In genomic region chr16:88285514-88285822, GRCh38 we compare ENCODE assay signal across 22 cellular contexts.
DNase-seq lines count a peak whose midpoint lies in the region; ATAC-seq and TF ChIP-seq lines count a peak whose summit lies in the region.
"Had no signal": no experiment of that assay in that cellular context is flagged by ENCODE, and none has a peak within 500 bp of the region (broad histone marks: within the 10 kb centered on the region; RNA-seq: fewer than 3 reads in every experiment).

No MANE protein-coding gene starts in this region.

- intact Hi-C loops in natural killer cell (cut with micrococcal nuclease) (no loop called here), lower lobe of right lung (cut with DNase I) (no loop called here), aorta (cut with DNase I) (no loop called here)

- H3K27ac ChIP-seq in lower lobe of right lung: no peak overlapping the region
- H3K27ac ChIP-seq in aorta (ENCODE audit: low read depth in 1 of 2, low read length in 2 of 2): no peak overlapping the region
- H3K27ac ChIP-seq: 22Rv1, BLaER1, C4-2B had no signal

- H3K36me3 ChIP-seq in lower lobe of right lung: no peaks in the 10 kb centered on the region
- no peaks in the 10 kb centered on the region for H3K36me3 ChIP-seq in aorta (ENCODE audit: control insufficient read depth in 1 of 2, insufficient read depth in 2 of 2, low read length in 1 of 2)
- H3K36me3 ChIP-seq: BLaER1 had no signal

- peaks cover 7% of the 10 kb centered on the region for H3K36me3 Mint-ChIP-seq in natural killer cell treated with Interleukin-12 subunit alpha and Interleukin-12 subunit beta and Interleukin-15 and Interleukin-18, amount 100 ng/mL, for 72 hours
- H3K36me3 Mint-ChIP-seq in natural killer cell: no peaks in the 10 kb centered on the region
- no peaks in the 10 kb centered on the region for H3K36me3 Mint-ChIP-seq in progenitor cell of endocrine pancreas (ENCODE audit: insufficient read depth)
- H3K36me3 Mint-ChIP-seq: CD8-positive, alpha-beta T cell had no signal

- no peaks in the 10 kb centered on the region for H3K27me3 Mint-ChIP-seq in natural killer cell treated with Interleukin-12 subunit alpha and Interleukin-12 subunit beta and Interleukin-15 and Interleukin-18, amount 100 ng/mL, for 72 hours
- H3K27me3 Mint-ChIP-seq in natural killer cell (ENCODE audit: low read depth in 2 of 2) (no peaks in the 10 kb centered on the region), progenitor cell of endocrine pancreas (peaks cover 3% of the 10 kb centered on the region)
- H3K27me3 Mint-ChIP-seq: B cell; CD4-positive, CD25-positive, alpha-beta regulatory T cell had no signal

- H3K4me3 ChIP-seq in lower lobe of right lung (no peak overlapping the region), aorta (ENCODE audit: low read length in 2 of 2) (no peak overlapping the region)
- H3K4me3 ChIP-seq: BLaER1, GM12878, GM23338 had no signal

- H3K9me3 Mint-ChIP-seq in natural killer cell treated with Interleukin-12 subunit alpha and Interleukin-12 subunit beta and Interleukin-15 and Interleukin-18, amount 100 ng/mL, for 72 hours: peaks cover 4% of the 10 kb centered on the region
- peaks cover 0 to 4% of the 10 kb centered on the region in 2 donors for H3K9me3 Mint-ChIP-seq in natural killer cell
- H3K9me3 Mint-ChIP-seq in progenitor cell of endocrine pancreas (ENCODE audit: low read depth): peaks cover 11% of the 10 kb centered on the region

- DNase-seq in natural killer cell treated with Interleukin-12 subunit alpha and Interleukin-12 subunit beta and Interleukin-15 and Interleukin-18, amount 100 ng/mL, for 72 hours (ENCODE audit: low spot score): peak; percentile 46
- DNase-seq in natural killer cell: no peak
- DNase-seq in lower lobe of right lung: peak; percentile 28
- no peak for DNase-seq in omental fat pad (ENCODE audit: low spot score)
- peak in 1 of 2 donors; percentile 26 for DNase-seq in aorta
- no peak for DNase-seq in progenitor cell of endocrine pancreas (ENCODE audit: low spot score, unreplicated experiment)
- DNase-seq: Caco-2; CD4-positive, CD25-positive, alpha-beta regulatory T cell; CD8-positive, alpha-beta T cell; DMS79; EL; GDM1; H9 had no signal

- no peaks in the 10 kb centered on the region for H3K4me1 ChIP-seq in lower lobe of right lung
- H3K4me1 ChIP-seq in aorta (ENCODE audit: control insufficient read depth in 1 of 2, insufficient read depth in 2 of 2, low read length in 2 of 2): no peaks in the 10 kb centered on the region

- H3K9me3 ChIP-seq in lower lobe of right lung: peaks cover 17% of the 10 kb centered on the region
- peaks cover 5% of the 10 kb centered on the region for H3K9me3 ChIP-seq in aorta (ENCODE audit: control insufficient read depth, low read length)

- H3K27me3 ChIP-seq in lower lobe of right lung (ENCODE audit: low read depth) (no peaks in the 10 kb centered on the region), aorta (ENCODE audit: control insufficient read depth in 1 of 2, insufficient read depth in 2 of 2, low read length in 1 of 2) (no peaks in the 10 kb centered on the region)
- H3K27me3 ChIP-seq: BLaER1 had no signal

- no peaks in the 10 kb centered on the region for H3K4me1 Mint-ChIP-seq in natural killer cell treated with Interleukin-12 subunit alpha and Interleukin-12 subunit beta and Interleukin-15 and Interleukin-18, amount 100 ng/mL, for 72 hours (ENCODE audit: low read depth in 2 of 2)
- no peaks in the 10 kb centered on the region for H3K4me1 Mint-ChIP-seq in natural killer cell
- no peaks in the 10 kb centered on the region for H3K4me1 Mint-ChIP-seq in progenitor cell of endocrine pancreas (ENCODE audit: low read depth)
- H3K4me1 Mint-ChIP-seq: B cell; CD4-positive, CD25-positive, alpha-beta regulatory T cell; GM23338; H9 had no signal

- ATAC-seq in natural killer cell treated with Interleukin-12 subunit alpha and Interleukin-12 subunit beta and Interleukin-15 and Interleukin-18, amount 100 ng/mL, for 72 hours: no peak
- no peak for ATAC-seq in natural killer cell
- ATAC-seq in lower lobe of right lung: no peak
- ATAC-seq in omental fat pad (ENCODE audit: low FRiP score): peak; percentile 5
- peak; percentile 55 for ATAC-seq in aorta (ENCODE audit: low FRiP score)
- ATAC-seq in HG03039 (IDR thresholded peaks at IDR 0.05; ENCODE audit: unreplicated experiment): no peak
- ATAC-seq in HG03095 (IDR thresholded peaks at IDR 0.05; ENCODE audit: unreplicated experiment): no peak
- ATAC-seq: CD8-positive, alpha-beta T cell; GM12878; GM23338; HCT116 had no signal

- H3K27ac Mint-ChIP-seq in natural killer cell treated with Interleukin-12 subunit alpha and Interleukin-12 subunit beta and Interleukin-15 and Interleukin-18, amount 100 ng/mL, for 72 hours: no peak overlapping the region
- H3K27ac Mint-ChIP-seq in natural killer cell: no peak overlapping the region
- H3K27ac Mint-ChIP-seq in progenitor cell of endocrine pancreas: no peak overlapping the region
- H3K27ac Mint-ChIP-seq: B cell; CD4-positive, CD25-positive, alpha-beta regulatory T cell; CD8-positive, alpha-beta T cell; GM23338; H9 had no signal

- TF ChIP-seq CTCF in natural killer cell (IDR thresholded peaks at IDR 0.05) (no peak), lower lobe of right lung (IDR thresholded peaks at IDR 0.05) (no peak), omental fat pad (IDR thresholded peaks at IDR 0.05) (no peak), progenitor cell of endocrine pancreas (IDR thresholded peaks at IDR 0.05; ENCODE audit: unreplicated experiment) (no peak)

- H3K4me3 Mint-ChIP-seq in natural killer cell treated with Interleukin-12 subunit alpha and Interleukin-12 subunit beta and Interleukin-15 and Interleukin-18, amount 100 ng/mL, for 72 hours: no peak overlapping the region
- H3K4me3 Mint-ChIP-seq in natural killer cell (no peak overlapping the region), progenitor cell of endocrine pancreas (ENCODE audit: low read depth) (no peak overlapping the region)
- H3K4me3 Mint-ChIP-seq: B cell; CD4-positive, CD25-positive, alpha-beta regulatory T cell; CD8-positive, alpha-beta T cell; GM23338; H9 had no signal

- WGBS in aorta, 2 donors: 87 to 92% methylated on average over 10 of the region's 10 CpGs

Comparison
In these comparisons a context has a peak if more than half of its experiments do, and no peak if none do; other contexts are left out.
1. DNase-seq: peak in natural killer cell treated with Interleukin-12 subunit alpha and Interleukin-12 subunit beta and Interleukin-15 and Interleukin-18, amount 100 ng/mL, for 72 hours (single experiment) and lower lobe of right lung (single experiment); none in natural killer cell (single experiment), omental fat pad (single experiment) and progenitor cell of endocrine pancreas (single experiment).
2. ATAC-seq: peak in omental fat pad (single experiment) and aorta (single experiment); none in natural killer cell treated with Interleukin-12 subunit alpha and Interleukin-12 subunit beta and Interleukin-15 and Interleukin-18, amount 100 ng/mL, for 72 hours (0 of 2), natural killer cell (0 of 3), lower lobe of right lung (0 of 2), HG03039 (single experiment) and HG03095 (single experiment).